In genomic region chrX:16882702-16883486, GRCh38 we compare ENCODE assay signal across 8 cellular contexts.
DNase-seq lines count a peak whose midpoint lies in the region; ATAC-seq, FAIRE-seq and TF ChIP-seq lines count a peak whose summit lies in the region.

No MANE protein-coding gene starts in this region.

- ATAC-seq in HG02678 (IDR thresholded peaks at IDR 0.05; ENCODE audit: unreplicated experiment), result peak; percentile 78

- no peak for TF ChIP-seq POLR2A in H54 (IDR thresholded peaks at IDR 0.05; ENCODE audit: low read depth, low read length)

- H3K27me3 ChIP-seq in rectal smooth muscle tissue (ENCODE audit: control insufficient read depth, insufficient read depth, low read length), result no peaks in the 10 kb centered on the region

- peak; percentile 55 for TF ChIP-seq CTCF in astrocyte of the cerebellum (IDR thresholded peaks at IDR 0.05; ENCODE audit: low read depth, low read length, missing control alignments)

- peak overlapping the region; percentile 33 for H3K27ac ChIP-seq in rectal smooth muscle tissue (ENCODE audit: low read depth, low read length)

- in situ Hi-C loops in astrocyte of the cerebellum (cut with HindIII; ENCODE audit: low sequenced_read_pairs), result no loop called here

- H3K4me3 ChIP-seq in GM08714 (ENCODE audit: low read length) (peak overlapping the region; percentile 27; the same call in 1 of the 2 replicates), astrocyte of the cerebellum (ENCODE audit: low read depth, low read length) (peak overlapping the region; percentile 44), rectal smooth muscle tissue (ENCODE audit: low read length) (peak overlapping the region; percentile 48)

- no peak for FAIRE-seq in H54 (lab: Jason Lieb, UNC)

- no peaks in the 10 kb centered on the region for H3K36me3 ChIP-seq in rectal smooth muscle tissue (ENCODE audit: control insufficient read depth, insufficient read depth, low read length)

- peak; percentile 24 to 25 for DNase-seq in NCI-H187 (lab: John Stamatoyannopoulos, UW)
- peak; percentile 27 for DNase-seq in T-helper 22 cell (ENCODE audit: low read depth)
- peak; percentile 44 for DNase-seq in astrocyte of the cerebellum (ENCODE audit: low read depth)
- peak; percentile 44 for DNase-seq in hepatic stellate cell (ENCODE audit: low spot score)
- DNase-seq in H54 (ENCODE audit: insufficient read length, low spot score), result no peak

- H3K9ac ChIP-seq in rectal smooth muscle tissue (ENCODE audit: low read length), result peak overlapping the region; percentile 26

- no peaks in the 10 kb centered on the region for H3K4me1 ChIP-seq in rectal smooth muscle tissue (ENCODE audit: control insufficient read depth, insufficient read depth, low read length)
